In genomic region chr7:104317944-104318629, GRCh38 we compare ENCODE assay signal across 38 cellular contexts. TPM values are rescaled to one million over a fixed set of nuclear protein-coding genes. Genes with fewer than 3 reads are reported as not detected.
"Had no signal": no experiment of that assay in that cellular context is flagged by ENCODE, and none has a peak within 500 bp of the region (broad histone marks: within the 10 kb centered on the region; RNA-seq: fewer than 3 reads in every experiment).

No MANE protein-coding gene starts in this region.

- H3K4me3 Mint-ChIP-seq: activated CD4-positive, alpha-beta memory T cell treated with anti-CD3 and anti-CD28 coated beads, Interleukin-2, amount 10 ng/mL, durations not matched to agents 7 days and 5 days; activated CD4-positive, alpha-beta T cell treated with anti-CD3 and anti-CD28 coated beads for 36 hours; activated CD4-positive, alpha-beta T cell treated with anti-CD3 and anti-CD28 coated beads, Interleukin-2, amount 10 ng/mL, durations not matched to agents 7 days and 5 days; activated CD8-positive, alpha-beta memory T cell treated with anti-CD3 and anti-CD28 coated beads, Interleukin-2, amount 10 ng/mL, durations not matched to agents 7 days and 5 days; activated CD8-positive, alpha-beta T cell treated with anti-CD3 and anti-CD28 coated beads, Interleukin-2, amount 10 ng/mL, durations not matched to agents 7 days and 5 days; activated naive CD4-positive, alpha-beta T cell treated with anti-CD3 and anti-CD28 coated beads, Interleukin-2, amount 10 ng/mL, durations not matched to agents 7 days and 5 days; activated naive CD4-positive, alpha-beta T cell treated with anti-CD3 and anti-CD28 coated beads, Interleukin-2, amount 50 U/mL, for 24 hours; activated naive CD8-positive, alpha-beta T cell; activated naive CD8-positive, alpha-beta T cell treated with anti-CD3 and anti-CD28 coated beads, Interleukin-2, amount 10 ng/mL, durations not matched to agents 7 days and 5 days; activated naive CD8-positive, alpha-beta T cell treated with anti-CD3 and anti-CD28 coated beads, Interleukin-2, amount 50 U/mL, for 24 hours; activated T-cell treated with anti-CD3 and anti-CD28 coated beads, Interleukin-2, amount 50 U/mL, for 24 hours; brain; central memory CD8-positive, alpha-beta T cell; T-helper 1 cell treated with Interleukin-12 subunit alpha and Interleukin-12 subunit beta and Interleukin-4 antibody, amounts not matched to agents 30 μg/mL and 1 μg/mL, for 36 hours; T-helper 2 cell treated with Interferon-gamma antibody and Interleukin-4, amounts not matched to agents 5 μg/mL and 100 μg/mL, for 36 hours had no signal

- FAIRE-seq: bronchial epithelial cell, TTC549 had no signal

- H3K4me1 ChIP-seq: ascending aorta had no signal

- H3K27me3 Mint-ChIP-seq: activated CD4-positive, alpha-beta memory T cell treated with anti-CD3 and anti-CD28 coated beads, Interleukin-2, amount 10 ng/mL, durations not matched to agents 7 days and 5 days; activated CD8-positive, alpha-beta memory T cell treated with anti-CD3 and anti-CD28 coated beads, Interleukin-2, amount 10 ng/mL, durations not matched to agents 7 days and 5 days; activated naive CD4-positive, alpha-beta T cell treated with anti-CD3 and anti-CD28 coated beads, Interleukin-2, amount 10 ng/mL, durations not matched to agents 7 days and 5 days; activated T-cell treated with anti-CD3 and anti-CD28 coated beads, Interleukin-2, amount 50 U/mL, for 24 hours; central memory CD8-positive, alpha-beta T cell had no signal

- H3K36me3 ChIP-seq: ascending aorta, cardiac muscle cell had no signal

- DNase-seq: activated CD4-positive, alpha-beta memory T cell treated with anti-CD3 and anti-CD28 coated beads, Interleukin-2, amount 10 ng/mL, durations not matched to agents 7 days and 5 days; activated CD4-positive, alpha-beta T cell treated with anti-CD3 and anti-CD28 coated beads for 1 hour; activated CD4-positive, alpha-beta T cell treated with anti-CD3 and anti-CD28 coated beads for 36 hours; activated CD4-positive, alpha-beta T cell treated with anti-CD3 and anti-CD28 coated beads for 48 hours; activated CD4-positive, alpha-beta T cell treated with anti-CD3 and anti-CD28 coated beads, Interleukin-2, amount 10 ng/mL, durations not matched to agents 7 days and 5 days; activated CD4-positive, alpha-beta T cell treated with anti-CD3 and anti-CD28 coated beads, Interleukin-2, amount 50 U/mL, for 48 hours; activated CD4-positive, CD25-positive, alpha-beta regulatory T cell; activated CD8-positive, alpha-beta memory T cell treated with anti-CD3 and anti-CD28 coated beads for 24 hours; activated CD8-positive, alpha-beta memory T cell treated with anti-CD3 and anti-CD28 coated beads, Interleukin-2, amount 10 ng/mL, durations not matched to agents 7 days and 5 days; activated CD8-positive, alpha-beta memory T cell treated with anti-CD3 and anti-CD28 coated beads, Interleukin-2, amount 50 U/mL, for 48 hours; activated CD8-positive, alpha-beta T cell treated with anti-CD3 and anti-CD28 coated beads, Interleukin-2, amount 10 ng/mL, durations not matched to agents 7 days and 5 days; activated effector memory CD4-positive, alpha-beta T cell treated with Interleukin-2 at 50 U/mL for 16 hours; activated gamma-delta T cell; activated naive CD4-positive, alpha-beta T cell treated with anti-CD3 and anti-CD28 coated beads, Interleukin-2, amount 10 ng/mL, durations not matched to agents 7 days and 5 days; activated naive CD4-positive, alpha-beta T cell treated with Interleukin-2 at 50 U/mL for 16 hours; activated naive CD8-positive, alpha-beta T cell treated with anti-CD3 and anti-CD28 coated beads, Interleukin-2, amount 10 ng/mL, durations not matched to agents 7 days and 5 days; activated naive CD8-positive, alpha-beta T cell treated with anti-CD3 and anti-CD28 coated beads, Interleukin-2, amount 50 U/mL, for 24 hours; activated T-cell treated with anti-CD3 and anti-CD28 coated beads, Interleukin-2, amount 50 U/mL, for 24 hours; activated T-cell treated with anti-CD3 and anti-CD28 coated beads, Interleukin-2, amount 50 U/mL, for 48 hours; amygdala; anterior cingulate cortex; caudate nucleus; cerebellar nuclear complex; T-helper 2 cell; T-helper 9 cell had no signal

- H3K9me3 Mint-ChIP-seq: activated CD4-positive, alpha-beta memory T cell treated with anti-CD3 and anti-CD28 coated beads, Interleukin-2, amount 10 ng/mL, durations not matched to agents 7 days and 5 days; activated CD4-positive, alpha-beta T cell treated with anti-CD3 and anti-CD28 coated beads, Interleukin-2, amount 10 ng/mL, durations not matched to agents 7 days and 5 days; T-helper 2 cell treated with Interferon-gamma antibody and Interleukin-4, amounts not matched to agents 5 μg/mL and 100 μg/mL, for 36 hours had no signal

- H3K27me3 ChIP-seq: ascending aorta, cardiac muscle cell had no signal

- H3K27ac ChIP-seq: ascending aorta, cardiac muscle cell, VCaP had no signal

- H3K4me3 ChIP-seq: ascending aorta, cardiac muscle cell had no signal

- H3K27ac Mint-ChIP-seq: activated CD4-positive, alpha-beta memory T cell treated with anti-CD3 and anti-CD28 coated beads, Interleukin-2, amount 10 ng/mL, durations not matched to agents 7 days and 5 days; activated CD4-positive, alpha-beta T cell treated with anti-CD3 and anti-CD28 coated beads for 36 hours; activated CD4-positive, alpha-beta T cell treated with anti-CD3 and anti-CD28 coated beads, Interleukin-2, amount 10 ng/mL, durations not matched to agents 7 days and 5 days; activated CD8-positive, alpha-beta memory T cell treated with anti-CD3 and anti-CD28 coated beads, Interleukin-2, amount 10 ng/mL, durations not matched to agents 7 days and 5 days; activated CD8-positive, alpha-beta T cell treated with anti-CD3 and anti-CD28 coated beads, Interleukin-2, amount 10 ng/mL, durations not matched to agents 7 days and 5 days; activated naive CD4-positive, alpha-beta T cell treated with anti-CD3 and anti-CD28 coated beads, Interleukin-2, amount 10 ng/mL, durations not matched to agents 7 days and 5 days; activated naive CD4-positive, alpha-beta T cell treated with anti-CD3 and anti-CD28 coated beads, Interleukin-2, amount 50 U/mL, for 24 hours; activated naive CD8-positive, alpha-beta T cell; activated naive CD8-positive, alpha-beta T cell treated with anti-CD3 and anti-CD28 coated beads, Interleukin-2, amount 10 ng/mL, durations not matched to agents 7 days and 5 days; activated naive CD8-positive, alpha-beta T cell treated with anti-CD3 and anti-CD28 coated beads, Interleukin-2, amount 50 U/mL, for 24 hours; activated T-cell treated with anti-CD3 and anti-CD28 coated beads, Interleukin-2, amount 50 U/mL, for 24 hours; activated T-helper 2 cell treated with anti-CD3 and anti-CD28 coated beads, Interferon-gamma antibody, Interleukin-2, Interleukin-4, amounts not matched to agents 10 μg/mL and 5 μg/mL and 100 μg/mL, durations not matched to agents 14 hours and 24 hours and 36 hours; brain; T-helper 1 cell treated with Interleukin-12 subunit alpha and Interleukin-12 subunit beta and Interleukin-4 antibody, amounts not matched to agents 30 μg/mL and 1 μg/mL, for 36 hours; T-helper 2 cell treated with Interferon-gamma antibody and Interleukin-4, amounts not matched to agents 5 μg/mL and 100 μg/mL, for 36 hours had no signal

- H3K4me1 Mint-ChIP-seq: activated CD4-positive, alpha-beta memory T cell treated with anti-CD3 and anti-CD28 coated beads, Interleukin-2, amount 10 ng/mL, durations not matched to agents 7 days and 5 days; activated CD4-positive, alpha-beta T cell treated with anti-CD3 and anti-CD28 coated beads for 36 hours; activated CD4-positive, alpha-beta T cell treated with anti-CD3 and anti-CD28 coated beads, Interleukin-2, amount 10 ng/mL, durations not matched to agents 7 days and 5 days; activated CD8-positive, alpha-beta memory T cell treated with anti-CD3 and anti-CD28 coated beads, Interleukin-2, amount 10 ng/mL, durations not matched to agents 7 days and 5 days; activated naive CD4-positive, alpha-beta T cell treated with anti-CD3 and anti-CD28 coated beads, Interleukin-2, amount 10 ng/mL, durations not matched to agents 7 days and 5 days; activated naive CD4-positive, alpha-beta T cell treated with anti-CD3 and anti-CD28 coated beads, Interleukin-2, amount 50 U/mL, for 24 hours; activated naive CD8-positive, alpha-beta T cell treated with anti-CD3 and anti-CD28 coated beads, Interleukin-2, amount 10 ng/mL, durations not matched to agents 7 days and 5 days; activated naive CD8-positive, alpha-beta T cell treated with anti-CD3 and anti-CD28 coated beads, Interleukin-2, amount 50 U/mL, for 24 hours; central memory CD8-positive, alpha-beta T cell had no signal

- H3K36me3 Mint-ChIP-seq: activated CD8-positive, alpha-beta memory T cell treated with anti-CD3 and anti-CD28 coated beads, Interleukin-2, amount 10 ng/mL, durations not matched to agents 7 days and 5 days; activated naive CD4-positive, alpha-beta T cell treated with anti-CD3 and anti-CD28 coated beads, Interleukin-2, amount 10 ng/mL, durations not matched to agents 7 days and 5 days; activated naive CD4-positive, alpha-beta T cell treated with anti-CD3 and anti-CD28 coated beads, Interleukin-2, amount 50 U/mL, for 24 hours; activated naive CD8-positive, alpha-beta T cell; activated naive CD8-positive, alpha-beta T cell treated with anti-CD3 and anti-CD28 coated beads, Interleukin-2, amount 10 ng/mL, durations not matched to agents 7 days and 5 days; brain had no signal

- ATAC-seq: activated CD4-positive, alpha-beta T cell treated with anti-CD3 and anti-CD28 coated beads for 36 hours; activated CD4-positive, CD25-positive, alpha-beta regulatory T cell treated with anti-CD3 and anti-CD28 coated beads, Interleukin-2, amount 50 U/mL, for 24 hours; activated CD8-positive, alpha-beta memory T cell treated with anti-CD3 and anti-CD28 coated beads, Interleukin-2, amount 10 ng/mL, durations not matched to agents 7 days and 5 days; activated CD8-positive, alpha-beta T cell treated with anti-CD3 and anti-CD28 coated beads, Interleukin-2, amount 10 ng/mL, durations not matched to agents 7 days and 5 days; activated naive CD8-positive, alpha-beta T cell treated with anti-CD3 and anti-CD28 coated beads, Interleukin-2, amount 50 U/mL, for 24 hours had no signal

RNA-seq across cellular contexts. Expression of gene LHFPL3, which starts 10.3 kb away (rescaled TPM):
- total RNA-seq: activated CD4-positive, alpha-beta memory T cell treated with anti-CD3 and anti-CD28 coated beads, Interleukin-2, amount 10 ng/mL, durations not matched to agents 7 days and 5 days; activated CD4-positive, alpha-beta T cell treated with anti-CD3 and anti-CD28 coated beads for 36 hours; activated CD4-positive, alpha-beta T cell treated with anti-CD3 and anti-CD28 coated beads, Interleukin-2, amount 10 ng/mL, durations not matched to agents 7 days and 5 days; activated CD8-positive, alpha-beta memory T cell treated with anti-CD3 and anti-CD28 coated beads, Interleukin-2, amount 10 ng/mL, durations not matched to agents 7 days and 5 days; activated CD8-positive, alpha-beta T cell treated with anti-CD3 and anti-CD28 coated beads, Interleukin-2, amount 10 ng/mL, durations not matched to agents 7 days and 5 days; activated naive CD8-positive, alpha-beta T cell treated with anti-CD3 and anti-CD28 coated beads, Interleukin-2, amount 10 ng/mL, durations not matched to agents 7 days and 5 days; activated T-helper 2 cell treated with anti-CD3 and anti-CD28 coated beads, Interferon-gamma antibody, Interleukin-2, Interleukin-4, amounts not matched to agents 10 μg/mL and 5 μg/mL and 100 μg/mL, durations not matched to agents 14 hours and 24 hours and 36 hours; ascending aorta; bronchial epithelial cell; cardiac muscle cell had no signal
- polyA plus RNA-seq: cardiac muscle cell had no signal
